Comparison of ENCODE assay signal across 8 cellular contexts in the genomic region with DNA sequence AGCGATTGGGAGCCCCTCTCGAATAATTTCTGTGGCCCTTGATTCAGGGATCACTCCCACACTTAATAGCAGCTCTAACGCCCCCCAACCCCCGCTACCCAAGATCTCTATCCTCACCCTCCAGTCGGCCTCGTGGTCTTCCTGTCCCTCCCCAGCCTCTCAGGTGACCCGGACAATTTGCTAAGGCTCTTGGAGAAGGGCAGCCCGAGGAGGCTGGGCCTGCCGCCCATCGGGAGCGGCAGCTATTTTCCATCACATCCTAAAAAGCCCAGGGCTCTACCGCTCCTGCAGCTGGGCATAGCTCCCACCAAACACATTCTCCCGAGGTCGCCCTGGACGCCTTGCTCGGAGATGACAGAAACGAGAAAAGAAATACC. TPM values are rescaled to one million over a fixed set of nuclear protein-coding genes. Genes with fewer than 3 reads are reported as not detected.
DNase-seq lines count a peak whose midpoint lies in the region; ATAC-seq lines count a peak whose summit lies in the region.

No MANE protein-coding gene starts in this region.

- WGBS in HUES64: 3% methylated on average over 17 of the region's 17 CpGs

- H3K4me1 ChIP-seq in HUES64 (ENCODE audit: insufficient read depth, low read length) (peaks cover 4% of the 10 kb centered on the region; the same call in 1 of the 2 replicates), adipocyte (ENCODE audit: control insufficient read depth, insufficient read depth, low read length) (peaks cover 25% of the 10 kb centered on the region), iPS-20b (ENCODE audit: insufficient read depth, low read length) (no peaks in the 10 kb centered on the region)

- H3K27ac ChIP-seq in HUES64 (ENCODE audit: low read depth, low read length) (no peak overlapping the region), iPS-20b (ENCODE audit: low read length) (no peak overlapping the region)

- peaks cover 49% of the 10 kb centered on the region for H3K27me3 Mint-ChIP-seq in stimulated activated naive CD8-positive, alpha-beta T cell treated with anti-CD3 and anti-CD28 coated beads, Interleukin-15, amount 100 ng/mL, for 72 hours

- H3K4me3 ChIP-seq in HUES64 (ENCODE audit: low read length) (peak overlapping the region; percentile 52), adipocyte (ENCODE audit: low read length) (peak overlapping the region; percentile 50), iPS-20b (ENCODE audit: low read length) (peak overlapping the region; percentile 69)

- no peaks in the 10 kb centered on the region for H3K9me3 Mint-ChIP-seq in stimulated activated naive CD8-positive, alpha-beta T cell treated with anti-CD3 and anti-CD28 coated beads, Interleukin-15, amount 100 ng/mL, for 72 hours

- H3K4me3 Mint-ChIP-seq in stimulated activated naive CD8-positive, alpha-beta T cell treated with anti-CD3 and anti-CD28 coated beads, Interleukin-15, amount 100 ng/mL, for 72 hours: peak overlapping the region; percentile 69 to 91

- peak overlapping the region in 1 of 2 donors; percentile 54 for H3K27ac Mint-ChIP-seq in stimulated activated naive CD8-positive, alpha-beta T cell treated with anti-CD3 and anti-CD28 coated beads, Interleukin-15, amount 100 ng/mL, for 72 hours

- peaks cover 34% of the 10 kb centered on the region for H3K4me1 Mint-ChIP-seq in stimulated activated naive CD8-positive, alpha-beta T cell treated with anti-CD3 and anti-CD28 coated beads, Interleukin-15, amount 100 ng/mL, for 72 hours

- ATAC-seq in stimulated activated naive CD8-positive, alpha-beta T cell treated with anti-CD3 and anti-CD28 coated beads, Interleukin-15, amount 100 ng/mL, for 72 hours: no peak
- ATAC-seq in GM19463 (IDR thresholded peaks at IDR 0.05; ENCODE audit: unreplicated experiment): no peak

- no peak overlapping the region for H3K9ac ChIP-seq in HUES64 (ENCODE audit: low read depth, low read length)
- peak overlapping the region; percentile 54 for H3K9ac ChIP-seq in adipocyte (ENCODE audit: low read length)
- H3K9ac ChIP-seq in iPS-20b (ENCODE audit: low read depth, low read length): no peak overlapping the region

- H3K9me3 ChIP-seq in HUES64 (ENCODE audit: insufficient read depth, low read depth, low read length): no peaks in the 10 kb centered on the region
- no peaks in the 10 kb centered on the region for H3K9me3 ChIP-seq in adipocyte (ENCODE audit: control insufficient read depth, low read length)
- H3K9me3 ChIP-seq in iPS-20b (ENCODE audit: insufficient read depth, low read depth, low read length): no peaks in the 10 kb centered on the region

- no peak for DNase-seq in adipocyte (ENCODE audit: low read depth)
- no peak for DNase-seq in stimulated activated naive CD8-positive, alpha-beta T cell treated with anti-CD3 and anti-CD28 coated beads, Interleukin-15, amount 100 ng/mL, for 72 hours
- DNase-seq in activated CD4-positive, CD25-positive, alpha-beta regulatory T cell treated with anti-CD3 and anti-CD28 coated beads, Interleukin-2, amount 50 U/mL, for 72 hours: no peak
- DNase-seq in NCI-H128 (lab: John Stamatoyannopoulos, UW; ENCODE audit: unreplicated experiment): no peak
- no peak for DNase-seq in superior temporal gyrus (ENCODE audit: extremely low spot score)

- no peaks in the 10 kb centered on the region for H3K36me3 ChIP-seq in HUES64 (ENCODE audit: insufficient read depth, low read length)
- H3K36me3 ChIP-seq in adipocyte (ENCODE audit: control insufficient read depth, insufficient read depth, low read length, severe bottlenecking): peaks cover 23% of the 10 kb centered on the region
- H3K36me3 ChIP-seq in iPS-20b (ENCODE audit: insufficient read depth, low read depth, low read length): no peaks in the 10 kb centered on the region

- H3K27me3 ChIP-seq in HUES64 (ENCODE audit: insufficient read depth, low read length) (peaks cover 24% of the 10 kb centered on the region), adipocyte (replicated peaks; ENCODE audit: control insufficient read depth, insufficient read depth, low read length) (no peaks in the 10 kb centered on the region), iPS-20b (ENCODE audit: insufficient read depth, low read length) (peaks cover 15% of the 10 kb centered on the region)

RNA-seq across cellular contexts. Expression of gene PHLDA3, which starts 12.0 kb away (rescaled TPM):
- polyA plus RNA-seq in HUES64 (2013, experiment 1 of 2): 34.2 TPM
- polyA plus RNA-seq in HUES64 (2013, experiment 2 of 2): 30.6 TPM

RNA-seq across cellular contexts. Expression of gene CSRP1, which starts 25.9 kb away (rescaled TPM):
- polyA plus RNA-seq in HUES64 (2013, experiment 1 of 2): 7.7 TPM
- polyA plus RNA-seq in HUES64 (2013, experiment 2 of 2): 7.4 TPM

RNA-seq across cellular contexts. Expression of gene NAV1, which starts 57.9 kb away (rescaled TPM):
- polyA plus RNA-seq in HUES64 (2013, experiment 1 of 2): 20.3 TPM
- 22.3 TPM for polyA plus RNA-seq in HUES64 (2013, experiment 2 of 2)

RNA-seq across cellular contexts. Expression of gene TNNI1, which starts 59.5 kb away (rescaled TPM):
- polyA plus RNA-seq in HUES64 (2013, experiment 1 of 2): 0.30 TPM
- 1.3 TPM for polyA plus RNA-seq in HUES64 (2013, experiment 2 of 2)
